ENCODE assay signal across 9 cellular contexts in genomic region chr6:45586216-45587171, GRCh38.
DNase-seq lines count a peak whose midpoint lies in the region; ATAC-seq, FAIRE-seq and TF ChIP-seq lines count a peak whose summit lies in the region.
"Had no signal": no experiment of that assay in that cellular context is flagged by ENCODE, and none has a peak within 500 bp of the region (broad histone marks: within the 10 kb centered on the region; RNA-seq: fewer than 3 reads in every experiment).

No MANE protein-coding gene starts in this region.

- no peak overlapping the region for H3K4me2 ChIP-seq in K562 (ENCODE audit: insufficient read depth, low read length)
- H3K4me2 ChIP-seq: hepatocyte had no signal

- TF ChIP-seq CTCF in K562 (IDR thresholded peaks at IDR 0.05 in 2 of 3, conservative IDR thresholded peaks at IDR 0.05 in 1 of 3; ENCODE audit: insufficient read depth in 2 of 3, low read depth in 1 of 3, low read length in 3 of 3), result no peak
- TF ChIP-seq CTCF in heart right ventricle (IDR thresholded peaks at IDR 0.05), result no peak

- no peak for TF ChIP-seq EP300 in K562 (IDR thresholded peaks at IDR 0.05; ENCODE audit: low read length)

- 2% methylated on average over 13 of the region's 13 CpGs for WGBS in K562 (ENCODE audit: insufficient coverage, low coverage, missing lambda C conversion rate)
- 55 to 67% methylated on average over 13 of the region's 13 CpGs for WGBS in heart right ventricle, 2 donors

- H3K36me3 ChIP-seq in K562 (ENCODE audit: control insufficient read depth, insufficient read depth, low read length) (no peaks in the 10 kb centered on the region), heart right ventricle (no peaks in the 10 kb centered on the region)

- no peak overlapping the region for H2AFZ ChIP-seq in K562 (ENCODE audit: low read depth, low read length)
- H2AFZ ChIP-seq: hepatocyte had no signal

- no TSS peak for BruUV-seq in K562 (replicated peaks; lab: Mats Ljungman, UMichigan)

- H3K9me3 ChIP-seq in K562 (replicated peaks; ENCODE audit: control insufficient read depth, insufficient read depth, low read depth, low read length) (no peaks in the 10 kb centered on the region), heart right ventricle (peaks cover 0 to 15% (median 0%) of the 10 kb centered on the region in 11 donors)

- CTCF ChIA-PET in K562 (lab: Yijun Ruan, JAX; ENCODE audit: low intra/inter-chr PET ratio), result no interaction called here

- ATAC-seq in K562, result no peak; the same call in 2 of the 3 replicates
- ATAC-seq in heart right ventricle, result no peak

- POLR2A ChIA-PET in K562 (lab: Yijun Ruan, JAX), result interaction anchor here (0.6 to 1.0 kb wide), 3 partner anchors 9 to 963 kb away, joined by 3 read pairs; no protein-coding TSS in a partner anchor

- no peak for FAIRE-seq in K562 (lab: Jason Lieb, UNC)

- H3K9ac ChIP-seq in K562 (ENCODE audit: insufficient read depth in 1 of 2, low read depth in 2 of 2, low read length in 2 of 2), result no peak overlapping the region

- in situ Hi-C loops in K562 (cut with MboI), result no loop called here

- DNase-seq in MV-4-11 (lab: John Stamatoyannopoulos, UW) (peak; percentile 55), K562 (ENCODE audit: extremely low read depth in 1 of 4, low spot score in 3 of 4) (peak in 1 of 4 experiments; percentile 5), pons (ENCODE audit: low spot score) (no peak), heart right ventricle (no peak), NOMO-1 (lab: John Stamatoyannopoulos, UW; ENCODE audit: unreplicated experiment in 2 of 2) (no peak), NCI-H2107 (lab: John Stamatoyannopoulos, UW) (no peak)
- peak; percentile 53 for DNase-seq in activated CD4-positive, alpha-beta T cell treated with anti-CD3 and anti-CD28 coated beads, Interleukin-2, amount 50 U/mL, for 1 hour
- DNase-seq in stimulated activated CD8-positive, alpha-beta memory T cell treated with anti-CD3 and anti-CD28 coated beads, Interleukin-12 subunit alpha, Interleukin-12 subunit beta, amount 100 ng/mL, for 1 hour (ENCODE audit: low read depth), result peak; percentile 36

- H3K27me3 ChIP-seq in K562 (ENCODE audit: control insufficient read depth in 2 of 2, insufficient read depth in 2 of 2, low read length in 2 of 2) (0 out of 5 replicates have a peak, but pooled peaks cover 0 to 3% of the 10 kb centered on the region in 2 experiments), heart right ventricle (no peaks in the 10 kb centered on the region)
- H3K27me3 ChIP-seq: hepatocyte had no signal

- no peak for TF ChIP-seq POLR2A in K562 (conservative IDR thresholded peaks at IDR 0.05)

- H3K27ac ChIP-seq in K562 (ENCODE audit: extremely low read depth, low read depth, low read length) (no peak overlapping the region), heart right ventricle (no peak overlapping the region)
- H3K27ac ChIP-seq: hepatocyte had no signal

- H3K4me1 ChIP-seq in K562 (replicated peaks in 1 of 2; ENCODE audit: control insufficient read depth in 2 of 2, insufficient read depth in 2 of 2, low read length in 2 of 2) (no peaks in the 10 kb centered on the region), heart right ventricle (peaks cover 0 to 14% (median 0%) of the 10 kb centered on the region in 9 donors)

- H3K79me2 ChIP-seq in K562 (ENCODE audit: control insufficient read depth, insufficient read depth, low read length), result no peaks in the 10 kb centered on the region
- H3K79me2 ChIP-seq: hepatocyte had no signal

- intact Hi-C loops in K562 (cut with micrococcal nuclease) (no loop called here), heart right ventricle (cut with DNase I) (no loop called here)

- no peaks in the 10 kb centered on the region for H3K9me1 ChIP-seq in K562 (ENCODE audit: control insufficient read depth, insufficient read depth, low read length)

- TF ChIP-seq RAD21 in K562 (CRISPR knock-in tag; conservative IDR thresholded peaks at IDR 0.05 in 1 of 2, IDR thresholded peaks at IDR 0.05 in 1 of 2), result no peak

- no peaks in the 10 kb centered on the region for H4K20me1 ChIP-seq in K562 (replicated peaks; ENCODE audit: control insufficient read depth, insufficient read depth, low read length)

- H3K4me3 ChIP-seq in K562 (no peak overlapping the region), heart right ventricle (no peak overlapping the region)
- H3K4me3 ChIP-seq: hepatocyte had no signal

TF ChIP-seq in K562, 482 proteins besides CTCF, POLR2A, EP300 and RAD21:
- TF ChIP-seq VEZF1 (CRISPR knock-in tag; IDR thresholded peaks at IDR 0.05), result peak; percentile 25; the same call in 1 of the 2 replicates
- no peak for TF ChIP-seq ZNF75A (CRISPR knock-in tag; IDR thresholded peaks at IDR 0.05)
TF ChIP-seq in K562: peak in this region for 1.

Comparison
In these comparisons a context has a peak if more than half of its experiments do, and no peak if none do; other contexts are left out.
1. DNase-seq: peak in MV-4-11 (single experiment), activated CD4-positive, alpha-beta T cell treated with anti-CD3 and anti-CD28 coated beads, Interleukin-2, amount 50 U/mL, for 1 hour (single experiment) and stimulated activated CD8-positive, alpha-beta memory T cell treated with anti-CD3 and anti-CD28 coated beads, Interleukin-12 subunit alpha, Interleukin-12 subunit beta, amount 100 ng/mL, for 1 hour (single experiment); none in pons (single experiment), heart right ventricle (0 of 2), NOMO-1 (0 of 2) and NCI-H2107 (single experiment).